10 cellular contexts compared by ENCODE assay signal in genomic region chr5:113204525-113205161, GRCh38.
DNase-seq lines count a peak whose midpoint lies in the region; ATAC-seq and TF ChIP-seq lines count a peak whose summit lies in the region.
"Had no signal": no experiment of that assay in that cellular context is flagged by ENCODE, and none has a peak within 500 bp of the region (broad histone marks: within the 10 kb centered on the region; RNA-seq: fewer than 3 reads in every experiment).

No MANE protein-coding gene starts in this region.

- no peaks in the 10 kb centered on the region for H3K9me3 Mint-ChIP-seq in nephron progenitor cell
- H3K9me3 Mint-ChIP-seq in CD14-positive monocyte: peaks cover 0 to 3% (median 0%) of the 10 kb centered on the region in 7 donors

- peaks cover 83% of the 10 kb centered on the region for H3K4me1 Mint-ChIP-seq in nephron progenitor cell
- H3K4me1 Mint-ChIP-seq in CD14-positive monocyte: no peaks in the 10 kb centered on the region

- ATAC-seq in SK-N-SH treated with all-trans-retinoic acid at 6 μM for 48 hours: peak; percentile 37; the same call in 1 of the 3 replicates

- intact Hi-C loops in CD14-positive monocyte (cut with micrococcal nuclease): no loop called here

- peak; percentile 41 for DNase-seq in ELF-1 (ENCODE audit: low read depth, low spot score)
- peak; percentile 78 for DNase-seq in fibroblast of villous mesenchyme (ENCODE audit: low read depth)
- DNase-seq in nephron progenitor cell: no peak
- no peak for DNase-seq in retina
- no peak for DNase-seq in T1000 (lab: John Stamatoyannopoulos, UW)
- DNase-seq in SKM-1 treated with dmso at 0.1 percent for 144 hours (lab: John Stamatoyannopoulos, UW; ENCODE audit: unreplicated experiment): no peak
- DNase-seq in CD14-positive monocyte (ENCODE audit: low spot score): no peak
- DNase-seq: CD4-positive, CD25-positive, alpha-beta regulatory T cell had no signal

- TF ChIP-seq CTCF in fibroblast of villous mesenchyme (IDR thresholded peaks at IDR 0.05; ENCODE audit: insufficient read depth, low read depth, low read length) (no peak), nephron progenitor cell (IDR thresholded peaks at IDR 0.05) (no peak), CD14-positive monocyte (IDR thresholded peaks at IDR 0.05) (no peak)

- H3K27me3 Mint-ChIP-seq in nephron progenitor cell (ENCODE audit: low read depth, poor library complexity) (no peaks in the 10 kb centered on the region), CD14-positive monocyte (ENCODE audit: low read depth in 3 of 3) (peaks cover 0 to 2% (median 1%) of the 10 kb centered on the region in 3 donors)
- H3K27me3 Mint-ChIP-seq: CD4-positive, CD25-positive, alpha-beta regulatory T cell had no signal

- peak overlapping the region; percentile 52 for H3K4me3 Mint-ChIP-seq in nephron progenitor cell
- no peak overlapping the region for H3K4me3 Mint-ChIP-seq in CD14-positive monocyte
- H3K4me3 Mint-ChIP-seq: CD4-positive, CD25-positive, alpha-beta regulatory T cell had no signal

- peak overlapping the region; percentile 96 for H3K27ac Mint-ChIP-seq in nephron progenitor cell
- no peak overlapping the region for H3K27ac Mint-ChIP-seq in CD14-positive monocyte
- H3K27ac Mint-ChIP-seq: CD4-positive, CD25-positive, alpha-beta regulatory T cell had no signal

- no peak overlapping the region for H3K4me3 ChIP-seq in fibroblast of villous mesenchyme (ENCODE audit: low read depth, low read length)
- H3K4me3 ChIP-seq: ascending aorta had no signal

- H3K36me3 Mint-ChIP-seq in nephron progenitor cell (ENCODE audit: low read depth) (no peaks in the 10 kb centered on the region), CD14-positive monocyte (no peaks in the 10 kb centered on the region)
- H3K36me3 Mint-ChIP-seq: CD4-positive, CD25-positive, alpha-beta regulatory T cell had no signal

TF ChIP-seq in SK-N-SH treated with all-trans-retinoic acid at 6 μM for 48 hours, 23 proteins besides CTCF, POLR2A, EP300 and RAD21:
- TF ChIP-seq ARNTL (CRISPR knock-in tag; IDR thresholded peaks at IDR 0.05; ENCODE audit: borderline replicate concordance, low read depth): no peak
- 0 out of 2 replicates have a peak, but pooled peaks have one; percentile 37 for TF ChIP-seq ZFP30 (CRISPR knock-in tag; IDR thresholded peaks at IDR 0.05)
- TF ChIP-seq SNAI2 (CRISPR knock-in tag; IDR thresholded peaks at IDR 0.05): no peak
- no peak for TF ChIP-seq CSDC2 (CRISPR knock-in tag; IDR thresholded peaks at IDR 0.05)
- TF ChIP-seq ZFP3 (CRISPR knock-in tag; IDR thresholded peaks at IDR 0.05): 0 out of 2 replicates have a peak, but pooled peaks have one; percentile 35
- no peak for TF ChIP-seq ZNF8 (CRISPR knock-in tag; IDR thresholded peaks at IDR 0.05)
- no peak for TF ChIP-seq PATZ1 (CRISPR knock-in tag; IDR thresholded peaks at IDR 0.05; ENCODE audit: borderline replicate concordance)
- TF ChIP-seq RARB (CRISPR knock-in tag; IDR thresholded peaks at IDR 0.05): no peak
- TF ChIP-seq GLIS3 (CRISPR knock-in tag; IDR thresholded peaks at IDR 0.05): peak; percentile 29; the same call in 1 of the 2 replicates
- TF ChIP-seq, protein P1, sequence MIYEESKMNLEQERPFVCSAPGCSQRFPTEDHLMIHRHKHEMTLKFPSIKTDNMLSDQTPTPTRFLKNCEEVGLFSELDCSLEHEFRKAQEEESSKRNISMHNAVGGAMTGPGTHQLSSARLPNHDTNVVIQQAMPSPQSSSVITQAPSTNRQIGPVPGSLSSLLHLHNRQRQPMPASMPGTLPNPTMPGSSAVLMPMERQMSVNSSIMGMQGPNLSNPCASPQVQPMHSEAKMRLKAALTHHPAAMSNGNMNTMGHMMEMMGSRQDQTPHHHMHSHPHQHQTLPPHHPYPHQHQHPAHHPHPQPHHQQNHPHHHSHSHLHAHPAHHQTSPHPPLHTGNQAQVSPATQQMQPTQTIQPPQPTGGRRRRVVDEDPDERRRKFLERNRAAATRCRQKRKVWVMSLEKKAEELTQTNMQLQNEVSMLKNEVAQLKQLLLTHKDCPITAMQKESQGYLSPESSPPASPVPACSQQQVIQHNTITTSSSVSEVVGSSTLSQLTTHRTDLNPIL (CRISPR knock-in tag; IDR thresholded peaks at IDR 0.05; ENCODE audit: low read depth): no peak
- TF ChIP-seq TCF4 (CRISPR knock-in tag; IDR thresholded peaks at IDR 0.05; ENCODE audit: borderline replicate concordance): peak; percentile 34; the same call in 1 of the 2 replicates
- TF ChIP-seq ISL1 (CRISPR knock-in tag; IDR thresholded peaks at IDR 0.05): peak; percentile 64
- peak; percentile 100 for TF ChIP-seq ZNF70 (CRISPR knock-in tag; IDR thresholded peaks at IDR 0.05)
- TF ChIP-seq, protein P2, sequence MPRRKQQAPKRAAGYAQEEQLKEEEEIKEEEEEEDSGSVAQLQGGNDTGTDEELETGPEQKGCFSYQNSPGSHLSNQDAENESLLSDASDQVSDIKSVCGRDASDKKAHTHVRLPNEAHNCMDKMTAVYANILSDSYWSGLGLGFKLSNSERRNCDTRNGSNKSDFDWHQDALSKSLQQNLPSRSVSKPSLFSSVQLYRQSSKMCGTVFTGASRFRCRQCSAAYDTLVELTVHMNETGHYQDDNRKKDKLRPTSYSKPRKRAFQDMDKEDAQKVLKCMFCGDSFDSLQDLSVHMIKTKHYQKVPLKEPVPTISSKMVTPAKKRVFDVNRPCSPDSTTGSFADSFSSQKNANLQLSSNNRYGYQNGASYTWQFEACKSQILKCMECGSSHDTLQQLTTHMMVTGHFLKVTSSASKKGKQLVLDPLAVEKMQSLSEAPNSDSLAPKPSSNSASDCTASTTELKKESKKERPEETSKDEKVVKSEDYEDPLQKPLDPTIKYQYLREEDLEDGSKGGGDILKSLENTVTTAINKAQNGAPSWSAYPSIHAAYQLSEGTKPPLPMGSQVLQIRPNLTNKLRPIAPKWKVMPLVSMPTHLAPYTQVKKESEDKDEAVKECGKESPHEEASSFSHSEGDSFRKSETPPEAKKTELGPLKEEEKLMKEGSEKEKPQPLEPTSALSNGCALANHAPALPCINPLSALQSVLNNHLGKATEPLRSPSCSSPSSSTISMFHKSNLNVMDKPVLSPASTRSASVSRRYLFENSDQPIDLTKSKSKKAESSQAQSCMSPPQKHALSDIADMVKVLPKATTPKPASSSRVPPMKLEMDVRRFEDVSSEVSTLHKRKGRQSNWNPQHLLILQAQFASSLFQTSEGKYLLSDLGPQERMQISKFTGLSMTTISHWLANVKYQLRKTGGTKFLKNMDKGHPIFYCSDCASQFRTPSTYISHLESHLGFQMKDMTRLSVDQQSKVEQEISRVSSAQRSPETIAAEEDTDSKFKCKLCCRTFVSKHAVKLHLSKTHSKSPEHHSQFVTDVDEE (CRISPR knock-in tag; IDR thresholded peaks at IDR 0.05): peak; percentile 56; the same call in 1 of the 2 replicates
- TF ChIP-seq POU6F1 (CRISPR knock-in tag; IDR thresholded peaks at IDR 0.05; ENCODE audit: borderline replicate concordance, low read depth): no peak
- no peak for TF ChIP-seq PPARA (CRISPR knock-in tag; IDR thresholded peaks at IDR 0.05; ENCODE audit: borderline replicate concordance)
TF ChIP-seq in SK-N-SH treated with all-trans-retinoic acid at 6 μM for 48 hours: peak in this region for 7.

Comparison
In these comparisons a context has a peak if more than half of its experiments do, and no peak if none do; other contexts are left out.
1. DNase-seq: peak in ELF-1 (single experiment) and fibroblast of villous mesenchyme (single experiment); none in nephron progenitor cell (single experiment), retina (single experiment), T1000 (single experiment), SKM-1 treated with dmso at 0.1 percent for 144 hours (single experiment) and CD14-positive monocyte (single experiment).